In the genomic region with DNA sequence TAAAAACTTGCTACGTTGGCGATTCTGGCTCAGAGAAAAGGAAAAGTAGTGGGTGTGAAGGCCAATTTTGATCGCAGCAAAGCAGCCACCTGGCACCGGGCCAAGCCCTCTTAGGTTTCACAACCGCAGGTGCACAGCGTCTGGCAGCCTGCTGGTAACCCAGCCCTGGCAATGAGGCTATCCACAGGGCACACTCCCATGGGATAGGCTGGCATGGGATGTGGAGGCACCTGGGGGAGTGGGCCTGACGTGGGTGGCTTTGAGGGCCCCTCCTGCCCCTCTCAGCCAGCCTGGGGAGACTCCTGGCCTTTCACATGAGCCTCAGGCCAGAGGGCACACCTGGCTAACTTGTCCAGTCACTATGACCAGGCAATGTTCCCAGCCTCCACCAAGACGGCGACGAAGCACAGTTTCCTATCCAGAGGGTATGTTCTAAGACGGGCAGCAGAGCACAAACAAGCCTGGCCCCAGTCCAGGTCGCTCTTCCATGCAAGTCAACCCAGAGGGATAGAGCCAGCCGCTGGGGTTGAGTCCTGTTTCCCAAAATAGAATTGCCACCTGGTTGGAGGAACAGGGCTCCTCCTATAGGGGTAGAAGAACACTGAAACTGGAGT, we compare ENCODE assay signal across 8 cellular contexts. TPM values are rescaled to one million over a fixed set of nuclear protein-coding genes. Genes with fewer than 3 reads are reported as not detected.
DNase-seq lines count a peak whose midpoint lies in the region; ATAC-seq, FAIRE-seq and TF ChIP-seq lines count a peak whose summit lies in the region.

No MANE protein-coding gene starts in this region.

- no peak overlapping the region for H3K4me3 Mint-ChIP-seq in activated T-helper 2 cell treated with anti-CD3 and anti-CD28 coated beads, Interferon-gamma antibody, Interleukin-2, Interleukin-4, amounts not matched to agents 10 μg/mL and 5 μg/mL and 100 μg/mL, durations not matched to agents 14 hours and 24 hours and 36 hours (ENCODE audit: low read depth)

- H3K9me3 Mint-ChIP-seq in activated T-helper 2 cell treated with anti-CD3 and anti-CD28 coated beads, Interferon-gamma antibody, Interleukin-2, Interleukin-4, amounts not matched to agents 10 μg/mL and 5 μg/mL and 100 μg/mL, durations not matched to agents 14 hours and 24 hours and 36 hours: no peaks in the 10 kb centered on the region

- H3K9me3 ChIP-seq in BE2C (no peaks in the 10 kb centered on the region), right atrium auricular region (no peaks in the 10 kb centered on the region), subcutaneous abdominal adipose tissue (ENCODE audit: control insufficient read depth in 5 of 5, low read length in 5 of 5) (no peaks in the 10 kb centered on the region)

- intact Hi-C loops in activated T-helper 2 cell treated with anti-CD3 and anti-CD28 coated beads, Interferon-gamma antibody, Interleukin-2, Interleukin-4, amounts not matched to agents 10 μg/mL and 5 μg/mL and 100 μg/mL, durations not matched to agents 14 hours and 24 hours and 36 hours (cut with micrococcal nuclease): no loop called here

- ATAC-seq in GM19467 (IDR thresholded peaks at IDR 0.05; ENCODE audit: unreplicated experiment): peak; percentile 44

- peaks cover 8% of the 10 kb centered on the region for H3K4me1 Mint-ChIP-seq in activated T-helper 2 cell treated with anti-CD3 and anti-CD28 coated beads, Interferon-gamma antibody, Interleukin-2, Interleukin-4, amounts not matched to agents 10 μg/mL and 5 μg/mL and 100 μg/mL, durations not matched to agents 14 hours and 24 hours and 36 hours (ENCODE audit: low read depth)

- no peak for TF ChIP-seq POLR2A in H54 (IDR thresholded peaks at IDR 0.05; ENCODE audit: low read depth, low read length)

- H3K27me3 ChIP-seq in BE2C (no peaks in the 10 kb centered on the region), right atrium auricular region (no peaks in the 10 kb centered on the region), subcutaneous abdominal adipose tissue (ENCODE audit: control insufficient read depth in 5 of 5, insufficient read depth in 4 of 5, low read length in 5 of 5) (no peaks in the 10 kb centered on the region)

- no peaks in the 10 kb centered on the region for H3K36me3 ChIP-seq in BE2C
- H3K36me3 ChIP-seq in right atrium auricular region: no peaks in the 10 kb centered on the region
- peaks cover 0 to 9% (median 0%) of the 10 kb centered on the region in 5 donors for H3K36me3 ChIP-seq in subcutaneous abdominal adipose tissue (ENCODE audit: control insufficient read depth in 5 of 5, insufficient read depth in 5 of 5, low read length in 5 of 5)

- no peak; the same call in 1 of the 2 replicates for TF ChIP-seq CTCF in BE2C (IDR thresholded peaks at IDR 0.05; ENCODE audit: low read depth, low read length)
- TF ChIP-seq CTCF in VCaP (conservative IDR thresholded peaks at IDR 0.05): 0 out of 2 replicates have a peak, but pooled peaks have one; percentile 3
- no peak for TF ChIP-seq CTCF in right atrium auricular region (IDR thresholded peaks at IDR 0.05)

- H3K27me3 Mint-ChIP-seq in activated T-helper 2 cell treated with anti-CD3 and anti-CD28 coated beads, Interferon-gamma antibody, Interleukin-2, Interleukin-4, amounts not matched to agents 10 μg/mL and 5 μg/mL and 100 μg/mL, durations not matched to agents 14 hours and 24 hours and 36 hours (ENCODE audit: low read depth): peaks cover 13% of the 10 kb centered on the region

- H3K27ac Mint-ChIP-seq in activated T-helper 2 cell treated with anti-CD3 and anti-CD28 coated beads, Interferon-gamma antibody, Interleukin-2, Interleukin-4, amounts not matched to agents 10 μg/mL and 5 μg/mL and 100 μg/mL, durations not matched to agents 14 hours and 24 hours and 36 hours: no peak overlapping the region

- no peak for FAIRE-seq in H54 (lab: Jason Lieb, UNC)

- H3K4me3 ChIP-seq in BE2C (ENCODE audit: low read depth, low read length): no peak overlapping the region
- H3K4me3 ChIP-seq in right atrium auricular region: no peak overlapping the region
- no peak overlapping the region for H3K4me3 ChIP-seq in subcutaneous abdominal adipose tissue (ENCODE audit: low read depth in 1 of 5, low read length in 5 of 5)

- H3K36me3 Mint-ChIP-seq in activated T-helper 2 cell treated with anti-CD3 and anti-CD28 coated beads, Interferon-gamma antibody, Interleukin-2, Interleukin-4, amounts not matched to agents 10 μg/mL and 5 μg/mL and 100 μg/mL, durations not matched to agents 14 hours and 24 hours and 36 hours (ENCODE audit: low read depth): no peaks in the 10 kb centered on the region

- H3K4me1 ChIP-seq in BE2C: peaks cover 13% of the 10 kb centered on the region
- peaks cover 0 to 17% of the 10 kb centered on the region in 2 donors for H3K4me1 ChIP-seq in right atrium auricular region
- H3K4me1 ChIP-seq in subcutaneous abdominal adipose tissue (ENCODE audit: control insufficient read depth in 5 of 5, insufficient read depth in 5 of 5, low read length in 5 of 5): peaks cover 4 to 33% (median 20%) of the 10 kb centered on the region in 5 donors

- DNase-seq in BE2C (peak; percentile 76), NCI-H1436 (lab: John Stamatoyannopoulos, UW) (peak; percentile 97), right atrium auricular region (ENCODE audit: low spot score) (no peak), H54 (ENCODE audit: insufficient read length, low spot score) (no peak)
- no peak for DNase-seq in activated T-helper 2 cell treated with anti-CD3 and anti-CD28 coated beads, Interferon-gamma antibody, Interleukin-2, Interleukin-4, amounts not matched to agents 10 μg/mL and 5 μg/mL and 100 μg/mL, durations not matched to agents 14 hours and 24 hours and 36 hours (ENCODE audit: low spot score)

- no peak overlapping the region for H3K9ac ChIP-seq in subcutaneous abdominal adipose tissue (ENCODE audit: low read length in 5 of 5)

- H3K27ac ChIP-seq in VCaP (peak overlapping the region; percentile 86), right atrium auricular region (peak overlapping the region; percentile 65 to 71), subcutaneous abdominal adipose tissue (ENCODE audit: low read depth, low read length) (peak overlapping the region; percentile 67)

RNA-seq across cellular contexts. Expression of gene CMBL, which starts 19.0 kb away (rescaled TPM):
- polyA plus RNA-seq in BE2C (2012; ENCODE audit: insufficient read depth, insufficient read length, low read depth): 2.4 TPM
- total RNA-seq in right atrium auricular region: 10 to 100 TPM in 1 of 2 donors, 1 to 10 TPM in 1; 5.9 to 20.7 TPM
- 0.23 and 0.25 TPM in 2 replicates for total RNA-seq in activated T-helper 2 cell treated with anti-CD3 and anti-CD28 coated beads, Interferon-gamma antibody, Interleukin-2, Interleukin-4, amounts not matched to agents 10 μg/mL and 5 μg/mL and 100 μg/mL, durations not matched to agents 14 hours and 24 hours and 36 hours

RNA-seq across cellular contexts. Expression of gene CCT5, which starts 38.6 kb away (rescaled TPM):
- polyA plus RNA-seq in BE2C (2012; ENCODE audit: insufficient read depth, insufficient read length, low read depth): 519 TPM
- total RNA-seq in right atrium auricular region: 100 to 1,000 TPM in 1 of 2 donors, 10 to 100 TPM in 1; 88.4 to 140 TPM
- total RNA-seq in activated T-helper 2 cell treated with anti-CD3 and anti-CD28 coated beads, Interferon-gamma antibody, Interleukin-2, Interleukin-4, amounts not matched to agents 10 μg/mL and 5 μg/mL and 100 μg/mL, durations not matched to agents 14 hours and 24 hours and 36 hours: 494 and 522 TPM in 2 replicates

RNA-seq across cellular contexts. Expression of gene ATPSCKMT, which starts 39.0 kb away (rescaled TPM):
- polyA plus RNA-seq in BE2C (2012; ENCODE audit: insufficient read depth, insufficient read length, low read depth): 30.5 TPM
- 10 to 100 TPM in 1 of 2 donors, 1 to 10 TPM in 1; 6.6 to 12.4 TPM for total RNA-seq in right atrium auricular region
- 24.0 and 25.8 TPM in 2 replicates for total RNA-seq in activated T-helper 2 cell treated with anti-CD3 and anti-CD28 coated beads, Interferon-gamma antibody, Interleukin-2, Interleukin-4, amounts not matched to agents 10 μg/mL and 5 μg/mL and 100 μg/mL, durations not matched to agents 14 hours and 24 hours and 36 hours

Comparison
In these comparisons a context has a peak if more than half of its experiments do, and no peak if none do; other contexts are left out.
1. DNase-seq: peak in BE2C (single experiment) and NCI-H1436 (single experiment); none in right atrium auricular region (single experiment), H54 (single experiment) and activated T-helper 2 cell treated with anti-CD3 and anti-CD28 coated beads, Interferon-gamma antibody, Interleukin-2, Interleukin-4, amounts not matched to agents 10 μg/mL and 5 μg/mL and 100 μg/mL, durations not matched to agents 14 hours and 24 hours and 36 hours (single experiment).
2. Peak in every context shown above with its lines, with median percentiles within 50 percentile points of each other: H3K27ac ChIP-seq.